ENCODE assay signal across 9 cellular contexts in the genomic region with DNA sequence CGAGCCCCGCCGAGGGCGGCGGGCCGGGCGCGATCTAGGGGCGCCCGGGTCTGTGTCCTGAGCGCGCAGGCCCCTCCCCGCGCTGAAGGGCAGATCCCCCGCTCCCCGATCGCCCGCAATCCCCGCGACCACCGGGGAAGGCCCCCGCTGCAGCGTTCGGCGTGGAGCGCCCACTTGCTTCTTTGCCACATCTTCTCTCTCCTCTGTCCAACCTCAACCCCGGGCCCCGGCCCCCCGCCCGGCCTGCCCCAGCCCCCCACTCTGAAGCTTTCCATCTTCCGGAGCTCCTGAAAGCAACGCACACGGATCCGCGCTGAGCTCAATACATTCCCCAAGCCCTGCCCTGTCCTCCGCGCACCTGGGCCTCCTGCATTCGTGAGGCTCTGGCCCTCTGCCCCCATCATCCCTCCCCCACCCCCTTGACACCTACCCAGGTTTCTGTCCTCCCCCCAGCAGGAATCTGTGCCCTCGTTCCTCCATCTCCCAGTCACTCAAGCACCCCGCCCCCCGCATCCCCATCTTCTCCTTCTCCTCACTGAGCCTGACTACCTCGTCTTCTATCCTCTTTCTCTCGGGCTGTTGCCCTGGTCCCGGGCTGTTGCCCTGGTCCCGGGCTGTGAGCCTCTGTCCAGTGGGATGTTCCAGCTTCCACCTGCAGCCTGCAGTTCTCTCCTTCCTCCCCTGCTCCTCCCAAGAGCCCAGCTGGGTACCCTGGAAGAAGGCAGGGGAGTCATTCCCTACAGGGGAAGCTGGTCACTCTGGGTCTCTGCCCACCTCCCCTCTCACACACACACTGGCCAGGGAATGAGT. TPM values are rescaled to one million over a fixed set of nuclear protein-coding genes. Genes with fewer than 3 reads are reported as not detected.
DNase-seq lines count a peak whose midpoint lies in the region; ATAC-seq and TF ChIP-seq lines count a peak whose summit lies in the region.
"Had no signal": no experiment of that assay in that cellular context is flagged by ENCODE, and none has a peak within 500 bp of the region (broad histone marks: within the 10 kb centered on the region; RNA-seq: fewer than 3 reads in every experiment).

No MANE protein-coding gene starts in this region.

- peaks cover 0 to 65% of the 10 kb centered on the region in 2 donors for H3K4me1 ChIP-seq in right atrium auricular region

- H3K4me3 ChIP-seq in WI38 (ENCODE audit: low read depth, low read length) (peak overlapping the region; percentile 60), right atrium auricular region (peak overlapping the region; percentile 55 to 66), skin epidermis (peak overlapping the region; percentile 41 to 60 (median 47))

- H3K27ac ChIP-seq in right atrium auricular region (peak overlapping the region; percentile 84 to 89), skin epidermis (peak overlapping the region in 13 of 21 experiments; percentile 25 to 77 (median 51))
- H3K27ac ChIP-seq: 22Rv1 had no signal

- peak; percentile 48 for DNase-seq in DMS 273 (lab: John Stamatoyannopoulos, UW; ENCODE audit: unreplicated experiment)
- DNase-seq in DMS 273 treated with DMSO at 0.1 percent for 48 hours (lab: John Stamatoyannopoulos, UW) = no peak
- DNase-seq in right atrium auricular region (ENCODE audit: low spot score) = no peak
- no peak for DNase-seq in effector CD4-positive, alpha-beta T cell

- no peak for ATAC-seq in GM19023 (IDR thresholded peaks at IDR 0.05; ENCODE audit: unreplicated experiment)
- ATAC-seq in HG03280 (IDR thresholded peaks at IDR 0.05; ENCODE audit: unreplicated experiment) = no peak

- no peaks in the 10 kb centered on the region for H3K36me3 ChIP-seq in right atrium auricular region

- H3K9me3 ChIP-seq in right atrium auricular region = no peaks in the 10 kb centered on the region

- TF ChIP-seq CTCF in WI38 (IDR thresholded peaks at IDR 0.05; ENCODE audit: low read depth, low read length) (no peak), right atrium auricular region (IDR thresholded peaks at IDR 0.05) (no peak)

- H3K27me3 ChIP-seq in right atrium auricular region = no peaks in the 10 kb centered on the region

RNA-seq across cellular contexts. Expression of gene SPEG, which starts 7.8 kb away (rescaled TPM):
- 10 to 100 TPM; 82.2 to 90.8 TPM for total RNA-seq in right atrium auricular region

RNA-seq across cellular contexts. Expression of gene DES, which starts 24.2 kb away (rescaled TPM):
- over 10,000 TPM; 12,280 to 13,654 TPM for total RNA-seq in right atrium auricular region

RNA-seq across cellular contexts. Expression of gene DNPEP, which starts 54.7 kb away (rescaled TPM):
- 10 to 100 TPM; 48.1 to 51.2 TPM for total RNA-seq in right atrium auricular region

RNA-seq across cellular contexts. Expression of gene GMPPA, which starts 56.3 kb away (rescaled TPM):
- total RNA-seq in right atrium auricular region = 10 to 100 TPM; 21.6 to 23.3 TPM
